ENCODE assay signal across 24 cellular contexts in the genomic region with DNA sequence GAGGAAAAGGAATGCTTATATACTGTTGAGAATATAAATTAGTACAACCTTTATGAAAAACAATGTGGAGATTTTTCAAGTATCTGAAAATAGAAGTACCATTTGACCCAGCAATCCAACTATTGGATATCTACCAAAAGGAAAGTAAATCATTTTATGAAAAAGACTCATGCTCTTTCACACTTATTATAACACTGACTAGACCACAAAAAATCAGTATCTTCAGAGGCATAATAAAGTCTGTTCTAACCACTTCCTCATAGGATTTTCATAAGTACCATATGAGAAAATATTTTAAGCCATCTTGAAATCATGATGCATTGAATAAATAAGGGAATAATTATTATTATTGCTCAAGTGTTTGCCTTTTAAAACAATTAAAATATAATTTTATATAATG.
"Had no signal": no experiment of that assay in that cellular context is flagged by ENCODE, and none has a peak within 500 bp of the region (broad histone marks: within the 10 kb centered on the region; RNA-seq: fewer than 3 reads in every experiment).

No MANE protein-coding gene starts in this region.

- H3K9me3 ChIP-seq: esophagus squamous epithelium, gastroesophageal sphincter, transverse colon had no signal

- ATAC-seq: activated T-cell treated with anti-CD3 and anti-CD28 coated beads, Interleukin-2, amount 50 U/mL, for 4 hours; gastroesophageal sphincter; left ventricle myocardium superior; naive thymus-derived CD8-positive, alpha-beta T cell; sciatic nerve; stimulated activated effector memory CD8-positive, alpha-beta T cell treated with anti-CD3 and anti-CD28 coated beads, Interleukin-12 subunit alpha, Interleukin-12 subunit beta, amount 100 ng/mL, for 72 hours had no signal

- H3K4me3 ChIP-seq: coronary artery, esophagus squamous epithelium, gastroesophageal sphincter, neural progenitor cell, transverse colon had no signal

- H3K9ac ChIP-seq: neural progenitor cell had no signal

- DNase-seq: activated CD4-positive, alpha-beta T cell treated with anti-CD3 and anti-CD28 coated beads for 4 hours; activated CD4-positive, alpha-beta T cell treated with anti-CD3 and anti-CD28 coated beads, Interleukin-2, amount 50 U/mL, for 48 hours; activated CD4-positive, CD25-positive, alpha-beta regulatory T cell; activated CD8-positive, alpha-beta memory T cell treated with anti-CD3 and anti-CD28 coated beads, Interleukin-2, amount 50 U/mL, for 48 hours; activated naive CD4-positive, alpha-beta T cell treated with Interleukin-2 at 50 U/mL for 16 hours; activated naive CD8-positive, alpha-beta T cell treated with anti-CD3 and anti-CD28 coated beads, Interleukin-2, amount 10 ng/mL, durations not matched to agents 7 days and 5 days; activated T-cell treated with anti-CD3 and anti-CD28 coated beads, Interleukin-2, amount 50 U/mL, for 4 hours; amygdala; cerebellar nuclear complex; esophagus squamous epithelium; head of caudate nucleus; hypothalamus; left ventricle myocardium superior; mammary epithelial cell; naive thymus-derived CD8-positive, alpha-beta T cell; posterior cingulate gyrus; small intestine; stimulated activated CD4-positive, alpha-beta T cell treated with anti-CD3 and anti-CD28 coated beads, Interleukin-2, amount 100 ng/mL, for 24 hours; transverse colon had no signal

- H3K4me2 ChIP-seq: neural progenitor cell had no signal

- H3K4me1 ChIP-seq: esophagus squamous epithelium, gastroesophageal sphincter, neural progenitor cell, transverse colon had no signal

- H3K27ac ChIP-seq: coronary artery, esophagus squamous epithelium, gastroesophageal sphincter, neural progenitor cell, transverse colon had no signal

- H3K36me3 ChIP-seq: esophagus squamous epithelium, gastroesophageal sphincter, neural progenitor cell, transverse colon had no signal

- H3K27me3 ChIP-seq: esophagus squamous epithelium, gastroesophageal sphincter, neural progenitor cell, transverse colon had no signal
